8 cellular contexts compared by ENCODE assay signal in genomic region chr5:176416123-176416924, GRCh38. TPM values are rescaled to one million over a fixed set of nuclear protein-coding genes. Genes with fewer than 3 reads are reported as not detected.
DNase-seq lines count a peak whose midpoint lies in the region; ATAC-seq and TF ChIP-seq lines count a peak whose summit lies in the region.

CLTB (minus strand) TSS chr5:176416539; CDS start chr5:176416363, 176 bp downstream.

- H3K27ac ChIP-seq in BLaER1 treated with 17β-estradiol and CSF1 and Interleukin-3, amounts not matched to agents 10 nM and 100 nM: peak within 1 kb of the TSS; percentile 70 to 87 (median 80)
- H3K27ac ChIP-seq in liver (ENCODE audit: low read depth in 1 of 2, low read length in 2 of 2): peak within 1 kb of the TSS; percentile 82 to 84

- H3K36me3 ChIP-seq in BLaER1 treated with 17β-estradiol and CSF1 and Interleukin-3, amounts not matched to agents 10 nM and 100 nM: no peaks in the 10 kb centered on the region; a peak in 2 of 22 replicates
- H3K36me3 ChIP-seq in liver (ENCODE audit: control insufficient read depth in 4 of 4, insufficient read depth in 3 of 4, low read depth in 1 of 4, low read length in 3 of 4): peaks cover 0 to 1% (median 0%) of the 10 kb centered on the region in 4 donors

- H3K4me1 ChIP-seq in BLaER1 treated with 17β-estradiol and CSF1 and Interleukin-3, amounts not matched to agents 10 nM and 100 nM: peaks cover 18 to 40% (median 33%) of the 10 kb centered on the region in 10 experiments
- peaks cover 4 to 19% (median 11%) of the 10 kb centered on the region in 4 donors for H3K4me1 ChIP-seq in liver (ENCODE audit: control insufficient read depth in 4 of 4, insufficient read depth in 4 of 4, low read length in 3 of 4)

- H3K9ac ChIP-seq in BLaER1 treated with 17β-estradiol and CSF1 and Interleukin-3, amounts not matched to agents 10 nM and 100 nM: peak within 1 kb of the TSS; percentile 73 to 94 (median 85)
- H3K9ac ChIP-seq in liver (ENCODE audit: low read depth in 1 of 2, low read length in 2 of 2): peak within 1 kb of the TSS; percentile 27 to 75

- DNase-seq in NCI-H69 (lab: John Stamatoyannopoulos, UW) (peak; percentile 96), dermis microvascular lymphatic vessel endothelial cell (ENCODE audit: low read depth in 2 of 2) (peak; percentile 68 to 92)
- DNase-seq in activated CD4-positive, alpha-beta T cell treated with anti-CD3 and anti-CD28 coated beads, Interleukin-2, amount 50 U/mL, for 48 hours: peak; percentile 90
- DNase-seq in stimulated activated CD4-positive, alpha-beta T cell treated with anti-CD3 and anti-CD28 coated beads, Interleukin-4, amount 100 ng/mL, for 24 hours: peak; percentile 88

- peak; percentile 83 for TF ChIP-seq CTCF in liver (IDR thresholded peaks at IDR 0.05; ENCODE audit: low read depth, low read length, missing input control)

- H3K27me3 ChIP-seq in BLaER1 treated with 17β-estradiol and CSF1 and Interleukin-3, amounts not matched to agents 10 nM and 100 nM: no peaks in the 10 kb centered on the region
- no peaks in the 10 kb centered on the region for H3K27me3 ChIP-seq in liver (ENCODE audit: control insufficient read depth in 4 of 4, insufficient read depth in 4 of 4, low read length in 3 of 4)

- H3K4me2 ChIP-seq in BLaER1 treated with 17β-estradiol and CSF1 and Interleukin-3, amounts not matched to agents 10 nM and 100 nM: peak within 1 kb of the TSS; percentile 92 to 99 (median 95)

- peak within 1 kb of the TSS; percentile 73 to 95 (median 86) for H3K4me3 ChIP-seq in BLaER1 treated with 17β-estradiol and CSF1 and Interleukin-3, amounts not matched to agents 10 nM and 100 nM
- peak within 1 kb of the TSS; percentile 76 to 97 (median 91) for H3K4me3 ChIP-seq in liver (ENCODE audit: low read depth in 1 of 3, low read length in 3 of 3)

- H3K9me3 ChIP-seq in BLaER1 treated with 17β-estradiol and CSF1 and Interleukin-3, amounts not matched to agents 10 nM and 100 nM (replicated peaks in 1 of 11): peaks cover 7 to 19% (median 17%) of the 10 kb centered on the region in 11 experiments
- H3K9me3 ChIP-seq in liver (ENCODE audit: control insufficient read depth in 4 of 4, low read length in 3 of 4): no peaks in the 10 kb centered on the region

- TF ChIP-seq RAD21 in liver (IDR thresholded peaks at IDR 0.05): peak; percentile 68 to 74

- peak; percentile 51 for ATAC-seq in HG03378 (IDR thresholded peaks at IDR 0.05; ENCODE audit: unreplicated experiment)

- WGBS in liver: 1% methylated on average over 99 of the region's 99 CpGs

- peaks cover 2 to 33% (median 24%) of the 10 kb centered on the region in 11 experiments; a peak in 15 of 22 replicates for H4K20me1 ChIP-seq in BLaER1 treated with 17β-estradiol and CSF1 and Interleukin-3, amounts not matched to agents 10 nM and 100 nM

- TF ChIP-seq POLR2A in GM19099 (IDR thresholded peaks at IDR 0.05; ENCODE audit: extremely low read depth, insufficient read length, low read depth): peak; percentile 69

TF ChIP-seq in liver, 16 proteins besides CTCF, POLR2A, EP300 and RAD21:
- TF ChIP-seq HNF4G (IDR thresholded peaks at IDR 0.05): no peak
- TF ChIP-seq GABPA (IDR thresholded peaks at IDR 0.05 in 1 of 2, conservative IDR thresholded peaks at IDR 0.05 in 1 of 2): no peak
- no peak for TF ChIP-seq FOXA2 (IDR thresholded peaks at IDR 0.05)
- no peak for TF ChIP-seq ZBTB33 (IDR thresholded peaks at IDR 0.05)
- no peak for TF ChIP-seq EGR1 (IDR thresholded peaks at IDR 0.05; ENCODE audit: low read depth in 2 of 2)
- TF ChIP-seq TAF1 (conservative IDR thresholded peaks at IDR 0.05): no peak
- no peak for TF ChIP-seq JUND (IDR thresholded peaks at IDR 0.05)
- TF ChIP-seq MAX (IDR thresholded peaks at IDR 0.05): no peak
- no peak for TF ChIP-seq ATF3 (IDR thresholded peaks at IDR 0.05)
- TF ChIP-seq, protein P1, sequence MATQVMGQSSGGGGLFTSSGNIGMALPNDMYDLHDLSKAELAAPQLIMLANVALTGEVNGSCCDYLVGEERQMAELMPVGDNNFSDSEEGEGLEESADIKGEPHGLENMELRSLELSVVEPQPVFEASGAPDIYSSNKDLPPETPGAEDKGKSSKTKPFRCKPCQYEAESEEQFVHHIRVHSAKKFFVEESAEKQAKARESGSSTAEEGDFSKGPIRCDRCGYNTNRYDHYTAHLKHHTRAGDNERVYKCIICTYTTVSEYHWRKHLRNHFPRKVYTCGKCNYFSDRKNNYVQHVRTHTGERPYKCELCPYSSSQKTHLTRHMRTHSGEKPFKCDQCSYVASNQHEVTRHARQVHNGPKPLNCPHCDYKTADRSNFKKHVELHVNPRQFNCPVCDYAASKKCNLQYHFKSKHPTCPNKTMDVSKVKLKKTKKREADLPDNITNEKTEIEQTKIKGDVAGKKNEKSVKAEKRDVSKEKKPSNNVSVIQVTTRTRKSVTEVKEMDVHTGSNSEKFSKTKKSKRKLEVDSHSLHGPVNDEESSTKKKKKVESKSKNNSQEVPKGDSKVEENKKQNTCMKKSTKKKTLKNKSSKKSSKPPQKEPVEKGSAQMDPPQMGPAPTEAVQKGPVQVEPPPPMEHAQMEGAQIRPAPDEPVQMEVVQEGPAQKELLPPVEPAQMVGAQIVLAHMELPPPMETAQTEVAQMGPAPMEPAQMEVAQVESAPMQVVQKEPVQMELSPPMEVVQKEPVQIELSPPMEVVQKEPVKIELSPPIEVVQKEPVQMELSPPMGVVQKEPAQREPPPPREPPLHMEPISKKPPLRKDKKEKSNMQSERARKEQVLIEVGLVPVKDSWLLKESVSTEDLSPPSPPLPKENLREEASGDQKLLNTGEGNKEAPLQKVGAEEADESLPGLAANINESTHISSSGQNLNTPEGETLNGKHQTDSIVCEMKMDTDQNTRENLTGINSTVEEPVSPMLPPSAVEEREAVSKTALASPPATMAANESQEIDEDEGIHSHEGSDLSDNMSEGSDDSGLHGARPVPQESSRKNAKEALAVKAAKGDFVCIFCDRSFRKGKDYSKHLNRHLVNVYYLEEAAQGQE (IDR thresholded peaks at IDR 0.05): no peak
- no peak for TF ChIP-seq SP1 (IDR thresholded peaks at IDR 0.05)
- no peak for TF ChIP-seq RXRA (IDR thresholded peaks at IDR 0.05)
- TF ChIP-seq HNF4A (conservative IDR thresholded peaks at IDR 0.05): no peak
- TF ChIP-seq NR2F2 (IDR thresholded peaks at IDR 0.05): no peak
- TF ChIP-seq YY1 (IDR thresholded peaks at IDR 0.05): no peak
- TF ChIP-seq FOXA1 (IDR thresholded peaks at IDR 0.05): no peak
TF ChIP-seq in liver: peak in this region for 0.

RNA-seq across cellular contexts. Expression of gene CLTB, which starts in this region (rescaled TPM):
- total RNA-seq in dermis microvascular lymphatic vessel endothelial cell: 115 and 147 TPM in 2 replicates
- total RNA-seq in liver: 10 to 100 TPM; 14.2 to 30.9 TPM
- 10 to 100 TPM; 46.2 to 49.4 TPM for polyA plus RNA-seq in liver

Comparison
In these comparisons a context has a peak if more than half of its experiments do, and no peak if none do; other contexts are left out.
1. Peak in every context shown above with its lines: DNase-seq, ATAC-seq, H3K4me3 ChIP-seq and H3K27ac ChIP-seq.